ENCODE assay signal across 10 cellular contexts in genomic region chr12:70660620-70661219, GRCh38. TPM values are rescaled to one million over a fixed set of nuclear protein-coding genes. Genes with fewer than 3 reads are reported as not detected.
DNase-seq lines count a peak whose midpoint lies in the region; ATAC-seq and TF ChIP-seq lines count a peak whose summit lies in the region.
"Had no signal": no experiment of that assay in that cellular context is flagged by ENCODE, and none has a peak within 500 bp of the region (broad histone marks: within the 10 kb centered on the region; RNA-seq: fewer than 3 reads in every experiment).

No MANE protein-coding gene starts in this region.

- H3K36me3 Mint-ChIP-seq in activated CD8-positive, alpha-beta T cell treated with anti-CD3 and anti-CD28 coated beads for 36 hours (ENCODE audit: low read depth) = no peaks in the 10 kb centered on the region
- peaks cover 3 to 6% (median 4%) of the 10 kb centered on the region in 3 donors for H3K36me3 Mint-ChIP-seq in immature natural killer cell
- H3K36me3 Mint-ChIP-seq in activated CD8-positive, alpha-beta memory T cell treated with anti-CD3 and anti-CD28 coated beads, Interleukin-2, amount 10 ng/mL, durations not matched to agents 7 days and 5 days = no peaks in the 10 kb centered on the region

- H3K27ac ChIP-seq in transverse colon = no peak overlapping the region

- H3K4me1 ChIP-seq in transverse colon = no peaks in the 10 kb centered on the region

- H3K9me3 ChIP-seq in transverse colon = no peaks in the 10 kb centered on the region

- in situ Hi-C loops in transverse colon (cut with MboI; ENCODE audit: low pct_ligation_motif_present in 1 of 4, low pct_unique_long_range_greater_than_20kb in 1 of 4, low sequenced_read_pairs in 3 of 4) = no loop called here

- H3K27ac Mint-ChIP-seq in activated CD8-positive, alpha-beta T cell treated with anti-CD3 and anti-CD28 coated beads for 36 hours = no peak overlapping the region
- peak overlapping the region; percentile 75 to 93 (median 91) for H3K27ac Mint-ChIP-seq in immature natural killer cell
- H3K27ac Mint-ChIP-seq in activated CD8-positive, alpha-beta memory T cell treated with anti-CD3 and anti-CD28 coated beads, Interleukin-2, amount 10 ng/mL, durations not matched to agents 7 days and 5 days = no peak overlapping the region

- H3K9me3 Mint-ChIP-seq in activated CD8-positive, alpha-beta T cell treated with anti-CD3 and anti-CD28 coated beads for 36 hours = peaks cover 1% of the 10 kb centered on the region
- H3K9me3 Mint-ChIP-seq in immature natural killer cell = no peaks in the 10 kb centered on the region
- H3K9me3 Mint-ChIP-seq in activated CD8-positive, alpha-beta memory T cell treated with anti-CD3 and anti-CD28 coated beads, Interleukin-2, amount 10 ng/mL, durations not matched to agents 7 days and 5 days (ENCODE audit: low read depth) = peaks cover 2% of the 10 kb centered on the region

- intact Hi-C loops in activated CD8-positive, alpha-beta T cell treated with anti-CD3 and anti-CD28 coated beads for 36 hours (cut with micrococcal nuclease) = no loop called here
- intact Hi-C loops in transverse colon (cut with DNase I; ENCODE audit: low total_unique reads) = no loop called here

- no peak for ATAC-seq in activated CD8-positive, alpha-beta T cell treated with anti-CD3 and anti-CD28 coated beads for 36 hours
- no peak for ATAC-seq in activated CD8-positive, alpha-beta memory T cell treated with anti-CD3 and anti-CD28 coated beads, Interleukin-2, amount 10 ng/mL, durations not matched to agents 7 days and 5 days

- POLR2A ChIA-PET in activated CD8-positive, alpha-beta T cell treated with anti-CD3 and anti-CD28 coated beads for 36 hours (lab: Charles Lee) = no interaction called here

- H3K4me1 Mint-ChIP-seq in activated CD8-positive, alpha-beta T cell treated with anti-CD3 and anti-CD28 coated beads for 36 hours (ENCODE audit: low read depth) = no peaks in the 10 kb centered on the region
- peaks cover 36 to 44% of the 10 kb centered on the region in 2 donors for H3K4me1 Mint-ChIP-seq in immature natural killer cell
- no peaks in the 10 kb centered on the region for H3K4me1 Mint-ChIP-seq in activated CD8-positive, alpha-beta memory T cell treated with anti-CD3 and anti-CD28 coated beads, Interleukin-2, amount 10 ng/mL, durations not matched to agents 7 days and 5 days

- H3K4me3 ChIP-seq in transverse colon = no peak overlapping the region

- TF ChIP-seq CTCF in activated CD8-positive, alpha-beta T cell treated with anti-CD3 and anti-CD28 coated beads for 36 hours (IDR thresholded peaks at IDR 0.05) = no peak
- no peak for TF ChIP-seq CTCF in transverse colon (IDR thresholded peaks at IDR 0.05)

- peak; percentile 77 for DNase-seq in AG08395 (ENCODE audit: low spot score)
- DNase-seq in HS-27A (ENCODE audit: low read depth) = peak; percentile 85
- peak; percentile 2 for DNase-seq in activated CD8-positive, alpha-beta T cell treated with anti-CD3 and anti-CD28 coated beads for 36 hours
- DNase-seq in immature natural killer cell = peak; percentile 55 to 63 (median 60)
- no peak for DNase-seq in activated CD8-positive, alpha-beta memory T cell treated with anti-CD3 and anti-CD28 coated beads, Interleukin-2, amount 10 ng/mL, durations not matched to agents 7 days and 5 days
- DNase-seq in AML-193 (lab: John Stamatoyannopoulos, UW) = no peak
- DNase-seq in pons (ENCODE audit: low spot score) = no peak
- DNase-seq in transverse colon = no peak
- DNase-seq: activated T-cell treated with anti-CD3 and anti-CD28 coated beads for 4 hours, DMS79 treated with DMSO at 0.1 percent for 48 hours had no signal

- 71 to 100% methylated on average over 3 to 5 of the region's 5 CpGs for WGBS in transverse colon (ENCODE audit: low coverage in 1 of 2), 2 donors

- no peak for TF ChIP-seq EP300 in transverse colon (IDR thresholded peaks at IDR 0.05; ENCODE audit: low read depth)

- H3K36me3 ChIP-seq in transverse colon = no peaks in the 10 kb centered on the region

- no peak overlapping the region for H3K4me3 Mint-ChIP-seq in activated CD8-positive, alpha-beta T cell treated with anti-CD3 and anti-CD28 coated beads for 36 hours
- H3K4me3 Mint-ChIP-seq in immature natural killer cell = peak overlapping the region; percentile 68 to 78 (median 74)
- no peak overlapping the region for H3K4me3 Mint-ChIP-seq in activated CD8-positive, alpha-beta memory T cell treated with anti-CD3 and anti-CD28 coated beads, Interleukin-2, amount 10 ng/mL, durations not matched to agents 7 days and 5 days

- H3K27me3 Mint-ChIP-seq in activated CD8-positive, alpha-beta T cell treated with anti-CD3 and anti-CD28 coated beads for 36 hours = peaks cover 1% of the 10 kb centered on the region
- H3K27me3 Mint-ChIP-seq in immature natural killer cell (ENCODE audit: low read depth in 3 of 3) = peaks cover 0 to 3% (median 0%) of the 10 kb centered on the region in 3 donors
- H3K27me3 Mint-ChIP-seq in activated CD8-positive, alpha-beta memory T cell treated with anti-CD3 and anti-CD28 coated beads, Interleukin-2, amount 10 ng/mL, durations not matched to agents 7 days and 5 days = no peaks in the 10 kb centered on the region

- CTCF ChIA-PET in activated CD8-positive, alpha-beta T cell treated with anti-CD3 and anti-CD28 coated beads for 36 hours (lab: Charles Lee) = no interaction called here
- CTCF ChIA-PET in activated CD8-positive, alpha-beta memory T cell treated with anti-CD3 and anti-CD28 coated beads, Interleukin-2, amount 10 ng/mL, durations not matched to agents 7 days and 5 days (lab: Charles Lee) = no interaction called here

- no peak for TF ChIP-seq POLR2A in transverse colon (IDR thresholded peaks at IDR 0.05)

- no peaks in the 10 kb centered on the region for H3K27me3 ChIP-seq in transverse colon

RNA-seq across cellular contexts. Expression of gene PTPRB, which starts 23.5 kb away (rescaled TPM):
- not detected for total RNA-seq in activated CD8-positive, alpha-beta T cell treated with anti-CD3 and anti-CD28 coated beads for 36 hours
- polyA plus RNA-seq in immature natural killer cell = 1 to 10 TPM; 1.2 to 1.8 (median 1.5) TPM
- total RNA-seq in activated CD8-positive, alpha-beta memory T cell treated with anti-CD3 and anti-CD28 coated beads, Interleukin-2, amount 10 ng/mL, durations not matched to agents 7 days and 5 days = not detected
- 10 to 100 TPM; 17.2 to 29.7 (median 26.2) TPM for total RNA-seq in transverse colon

Comparison
In these comparisons a context has a peak if more than half of its experiments do, and no peak if none do; other contexts are left out.
1. DNase-seq: peak in AG08395 (single experiment), HS-27A (single experiment), activated CD8-positive, alpha-beta T cell treated with anti-CD3 and anti-CD28 coated beads for 36 hours (single experiment) and immature natural killer cell (3 of 3); none in activated CD8-positive, alpha-beta memory T cell treated with anti-CD3 and anti-CD28 coated beads, Interleukin-2, amount 10 ng/mL, durations not matched to agents 7 days and 5 days (single experiment), AML-193 (0 of 2), pons (single experiment) and transverse colon (single experiment).
2. H3K27ac Mint-ChIP-seq: peak in immature natural killer cell (6 of 6); none in activated CD8-positive, alpha-beta T cell treated with anti-CD3 and anti-CD28 coated beads for 36 hours (single experiment) and activated CD8-positive, alpha-beta memory T cell treated with anti-CD3 and anti-CD28 coated beads, Interleukin-2, amount 10 ng/mL, durations not matched to agents 7 days and 5 days (single experiment).
3. H3K4me3 Mint-ChIP-seq: peak in immature natural killer cell (5 of 5); none in activated CD8-positive, alpha-beta T cell treated with anti-CD3 and anti-CD28 coated beads for 36 hours (single experiment) and activated CD8-positive, alpha-beta memory T cell treated with anti-CD3 and anti-CD28 coated beads, Interleukin-2, amount 10 ng/mL, durations not matched to agents 7 days and 5 days (single experiment).
4. RNA of gene PTPRB, which starts 23.5 kb away (total RNA-seq): 17.2 to 29.7 TPM in transverse colon; not detected in activated CD8-positive, alpha-beta T cell treated with anti-CD3 and anti-CD28 coated beads for 36 hours and not detected in activated CD8-positive, alpha-beta memory T cell treated with anti-CD3 and anti-CD28 coated beads, Interleukin-2, amount 10 ng/mL, durations not matched to agents 7 days and 5 days; every median in the first group is over 10 times any median in the second.